In genomic region chr1:222814536-222815366, GRCh38 we compare ENCODE assay signal across 1 cellular context.
TF ChIP-seq lines count a peak whose summit lies in the region.

TSS of gene DISP1 (plus strand) at chr1:222815039. CDS start at chr1:222942824, 127,785 bp downstream.

TF ChIP-seq in HepG2, 621 proteins besides CTCF, POLR2A, EP300 and RAD21 (continued from another document and continues in another):
- TF ChIP-seq, protein P1, sequence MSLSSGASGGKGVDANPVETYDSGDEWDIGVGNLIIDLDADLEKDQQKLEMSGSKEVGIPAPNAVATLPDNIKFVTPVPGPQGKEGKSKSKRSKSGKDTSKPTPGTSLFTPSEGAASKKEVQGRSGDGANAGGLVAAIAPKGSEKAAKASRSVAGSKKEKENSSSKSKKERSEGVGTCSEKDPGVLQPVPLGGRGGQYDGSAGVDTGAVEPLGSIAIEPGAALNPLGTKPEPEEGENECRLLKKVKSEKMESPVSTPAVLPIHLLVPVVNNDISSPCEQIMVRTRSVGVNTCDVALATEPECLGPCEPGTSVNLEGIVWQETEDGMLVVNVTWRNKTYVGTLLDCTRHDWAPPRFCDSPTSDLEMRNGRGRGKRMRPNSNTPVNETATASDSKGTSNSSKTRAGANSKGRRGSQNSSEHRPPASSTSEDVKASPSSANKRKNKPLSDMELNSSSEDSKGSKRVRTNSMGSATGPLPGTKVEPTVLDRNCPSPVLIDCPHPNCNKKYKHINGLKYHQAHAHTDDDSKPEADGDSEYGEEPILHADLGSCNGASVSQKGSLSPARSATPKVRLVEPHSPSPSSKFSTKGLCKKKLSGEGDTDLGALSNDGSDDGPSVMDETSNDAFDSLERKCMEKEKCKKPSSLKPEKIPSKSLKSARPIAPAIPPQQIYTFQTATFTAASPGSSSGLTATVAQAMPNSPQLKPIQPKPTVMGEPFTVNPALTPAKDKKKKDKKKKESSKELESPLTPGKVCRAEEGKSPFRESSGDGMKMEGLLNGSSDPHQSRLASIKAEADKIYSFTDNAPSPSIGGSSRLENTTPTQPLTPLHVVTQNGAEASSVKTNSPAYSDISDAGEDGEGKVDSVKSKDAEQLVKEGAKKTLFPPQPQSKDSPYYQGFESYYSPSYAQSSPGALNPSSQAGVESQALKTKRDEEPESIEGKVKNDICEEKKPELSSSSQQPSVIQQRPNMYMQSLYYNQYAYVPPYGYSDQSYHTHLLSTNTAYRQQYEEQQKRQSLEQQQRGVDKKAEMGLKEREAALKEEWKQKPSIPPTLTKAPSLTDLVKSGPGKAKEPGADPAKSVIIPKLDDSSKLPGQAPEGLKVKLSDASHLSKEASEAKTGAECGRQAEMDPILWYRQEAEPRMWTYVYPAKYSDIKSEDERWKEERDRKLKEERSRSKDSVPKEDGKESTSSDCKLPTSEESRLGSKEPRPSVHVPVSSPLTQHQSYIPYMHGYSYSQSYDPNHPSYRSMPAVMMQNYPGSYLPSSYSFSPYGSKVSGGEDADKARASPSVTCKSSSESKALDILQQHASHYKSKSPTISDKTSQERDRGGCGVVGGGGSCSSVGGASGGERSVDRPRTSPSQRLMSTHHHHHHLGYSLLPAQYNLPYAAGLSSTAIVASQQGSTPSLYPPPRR (CRISPR knock-in tag; IDR thresholded peaks at IDR 0.05; ENCODE audit: borderline replicate concordance), result no peak
- TF ChIP-seq MXD1 (CRISPR knock-in tag; IDR thresholded peaks at IDR 0.05) (peak; percentile 61), KLF12 (CRISPR knock-in tag; IDR thresholded peaks at IDR 0.05; ENCODE audit: borderline replicate concordance) (peak; percentile 45; the same call in 1 of the 2 replicates), KDM6A (CRISPR knock-in tag; IDR thresholded peaks at IDR 0.05; ENCODE audit: low read depth) (no peak), TCF12 (IDR thresholded peaks at IDR 0.05) (no peak), TCF12 (CRISPR knock-in tag; IDR thresholded peaks at IDR 0.05) (peak; percentile 41; the same call in 1 of the 2 replicates), POLR2G (IDR thresholded peaks at IDR 0.05; ENCODE audit: low read depth, low read length) (peak; percentile 88), EEA1 (CRISPR knock-in tag; IDR thresholded peaks at IDR 0.05; ENCODE audit: borderline replicate concordance) (no peak), MEIS2 (CRISPR knock-in tag; IDR thresholded peaks at IDR 0.05) (0 out of 2 replicates have a peak, but pooled peaks have one; percentile 57), ZNF281 (CRISPR knock-in tag; IDR thresholded peaks at IDR 0.05; ENCODE audit: borderline replicate concordance) (no peak), ZBTB42 (CRISPR knock-in tag; IDR thresholded peaks at IDR 0.05) (0 out of 2 replicates have a peak, but pooled peaks have one; percentile 34), ZNF768 (CRISPR knock-in tag; IDR thresholded peaks at IDR 0.05) (peak; percentile 72; the same call in 1 of the 2 replicates), NRL (CRISPR knock-in tag; IDR thresholded peaks at IDR 0.05; ENCODE audit: borderline replicate concordance) (peak; percentile 57; the same call in 1 of the 2 replicates), ZNF550 (CRISPR knock-in tag; IDR thresholded peaks at IDR 0.05; ENCODE audit: borderline replicate concordance) (no peak), BORCS8-MEF2B (CRISPR knock-in tag; IDR thresholded peaks at IDR 0.05) (peak; percentile 53; the same call in 1 of the 2 replicates), ZNF383 (CRISPR knock-in tag; IDR thresholded peaks at IDR 0.05; ENCODE audit: borderline replicate concordance) (no peak), HIVEP1 (CRISPR knock-in tag; IDR thresholded peaks at IDR 0.05) (0 out of 2 replicates have a peak, but pooled peaks have one; percentile 23), TEAD2 (CRISPR knock-in tag; IDR thresholded peaks at IDR 0.05) (no peak), ZNF331 (CRISPR knock-in tag; IDR thresholded peaks at IDR 0.05) (peak; percentile 14; the same call in 1 of the 2 replicates), NR1H2 (CRISPR knock-in tag; IDR thresholded peaks at IDR 0.05; ENCODE audit: borderline replicate concordance, low read depth) (no peak), EZH2 (conservative IDR thresholded peaks at IDR 0.05; ENCODE audit: low read depth, low read length) (no peak), ATF4 (CRISPR knock-in tag; IDR thresholded peaks at IDR 0.05) (no peak), PITX1 (CRISPR knock-in tag; IDR thresholded peaks at IDR 0.05) (0 out of 2 replicates have a peak, but pooled peaks have one; percentile 22), TSC22D2 (CRISPR knock-in tag; IDR thresholded peaks at IDR 0.05; ENCODE audit: borderline replicate concordance) (no peak), FOXO1 (CRISPR knock-in tag; IDR thresholded peaks at IDR 0.05) (0 out of 2 replicates have a peak, but pooled peaks have one; percentile 22), PHF8 (CRISPR knock-in tag; IDR thresholded peaks at IDR 0.05) (peak; percentile 87), ZNF225 (CRISPR knock-in tag; IDR thresholded peaks at IDR 0.05) (no peak), CENPX (CRISPR knock-in tag; IDR thresholded peaks at IDR 0.05) (no peak), TP53 (CRISPR knock-in tag; conservative IDR thresholded peaks at IDR 0.05) (no peak), FOSL1 (CRISPR knock-in tag; IDR thresholded peaks at IDR 0.05; ENCODE audit: borderline replicate concordance) (no peak), ZNF770 (CRISPR knock-in tag; IDR thresholded peaks at IDR 0.05) (peak; percentile 89), KLF16 (CRISPR knock-in tag; IDR thresholded peaks at IDR 0.05) (peak in 1 of 2 experiments; percentile 20; a peak in 2 of 4 replicates), LCORL (IDR thresholded peaks at IDR 0.05) (no peak), LCORL (CRISPR knock-in tag; IDR thresholded peaks at IDR 0.05) (0 out of 2 replicates have a peak, but pooled peaks have one; percentile 27), HMG20B (CRISPR knock-in tag; conservative IDR thresholded peaks at IDR 0.05) (no peak), PHF20 (CRISPR knock-in tag; IDR thresholded peaks at IDR 0.05) (peak; percentile 81), ARID5B (CRISPR knock-in tag; IDR thresholded peaks at IDR 0.05) (peak; percentile 47; the same call in 1 of the 2 replicates), ZNF382 (CRISPR knock-in tag; IDR thresholded peaks at IDR 0.05; ENCODE audit: borderline replicate concordance) (no peak), ARNT2 (CRISPR knock-in tag; IDR thresholded peaks at IDR 0.05; ENCODE audit: low read depth) (peak; percentile 68), ZBTB44 (CRISPR knock-in tag; IDR thresholded peaks at IDR 0.05) (no peak), ZBTB14 (CRISPR knock-in tag; IDR thresholded peaks at IDR 0.05) (0 out of 2 replicates have a peak, but pooled peaks have one; percentile 47)
- TF ChIP-seq, protein P2, sequence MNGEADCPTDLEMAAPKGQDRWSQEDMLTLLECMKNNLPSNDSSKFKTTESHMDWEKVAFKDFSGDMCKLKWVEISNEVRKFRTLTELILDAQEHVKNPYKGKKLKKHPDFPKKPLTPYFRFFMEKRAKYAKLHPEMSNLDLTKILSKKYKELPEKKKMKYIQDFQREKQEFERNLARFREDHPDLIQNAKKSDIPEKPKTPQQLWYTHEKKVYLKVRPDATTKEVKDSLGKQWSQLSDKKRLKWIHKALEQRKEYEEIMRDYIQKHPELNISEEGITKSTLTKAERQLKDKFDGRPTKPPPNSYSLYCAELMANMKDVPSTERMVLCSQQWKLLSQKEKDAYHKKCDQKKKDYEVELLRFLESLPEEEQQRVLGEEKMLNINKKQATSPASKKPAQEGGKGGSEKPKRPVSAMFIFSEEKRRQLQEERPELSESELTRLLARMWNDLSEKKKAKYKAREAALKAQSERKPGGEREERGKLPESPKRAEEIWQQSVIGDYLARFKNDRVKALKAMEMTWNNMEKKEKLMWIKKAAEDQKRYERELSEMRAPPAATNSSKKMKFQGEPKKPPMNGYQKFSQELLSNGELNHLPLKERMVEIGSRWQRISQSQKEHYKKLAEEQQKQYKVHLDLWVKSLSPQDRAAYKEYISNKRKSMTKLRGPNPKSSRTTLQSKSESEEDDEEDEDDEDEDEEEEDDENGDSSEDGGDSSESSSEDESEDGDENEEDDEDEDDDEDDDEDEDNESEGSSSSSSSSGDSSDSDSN (CRISPR knock-in tag; IDR thresholded peaks at IDR 0.05), result peak; percentile 95
